In genomic region chr10:119538632-119539358, GRCh38 we compare ENCODE assay signal across 10 cellular contexts. TPM values are rescaled to one million over a fixed set of nuclear protein-coding genes. Genes with fewer than 3 reads are reported as not detected.
DNase-seq lines count a peak whose midpoint lies in the region; ATAC-seq and TF ChIP-seq lines count a peak whose summit lies in the region.
"Had no signal": no experiment of that assay in that cellular context is flagged by ENCODE, and none has a peak within 500 bp of the region (broad histone marks: within the 10 kb centered on the region; RNA-seq: fewer than 3 reads in every experiment).

No MANE protein-coding gene starts in this region.

- H4K20me1 ChIP-seq in BLaER1 treated with 17β-estradiol and CSF1 and Interleukin-3, amounts not matched to agents 10 nM and 100 nM, result peaks cover 39 to 86% (median 62%) of the 10 kb centered on the region in 11 experiments; a peak in 20 of 22 replicates
- peaks cover 60% of the 10 kb centered on the region for H4K20me1 ChIP-seq in IMR-90 (ENCODE audit: insufficient read depth, low read length)

- TF ChIP-seq POLR2A in IMR-90 (IDR thresholded peaks at IDR 0.05; ENCODE audit: low read depth, low read length) (no peak), ovary (IDR thresholded peaks at IDR 0.05) (no peak)

- H3K23ac ChIP-seq in IMR-90 (ENCODE audit: low read depth, low read length), result peak overlapping the region; percentile 53

- TF ChIP-seq CTCF in IMR-90 (conservative IDR thresholded peaks at IDR 0.05; ENCODE audit: low read depth, low read length) (no peak), ovary (IDR thresholded peaks at IDR 0.05) (no peak)

- dilution Hi-C loops in IMR-90 (cut with HindIII; ENCODE audit: low sequenced_read_pairs, unreplicated experiment), result no loop called here

- peaks cover 74% of the 10 kb centered on the region for H3K36me3 Mint-ChIP-seq in activated T-cell treated with anti-CD3 and anti-CD28 coated beads, Interleukin-2, amount 50 U/mL, for 24 hours (ENCODE audit: low read depth)

- TF ChIP-seq RAD21 in IMR-90 (IDR thresholded peaks at IDR 0.05; ENCODE audit: low read length), result no peak

- peak overlapping the region; percentile 43 for H3K4ac ChIP-seq in IMR-90 (ENCODE audit: low read depth, low read length)

- H2AFZ ChIP-seq in IMR-90 (replicated peaks; ENCODE audit: low read length, poor library complexity), result peak overlapping the region; percentile 14

- TF ChIP-seq EP300 in ovary (IDR thresholded peaks at IDR 0.05), result no peak

- no peak for ATAC-seq in IMR-90 (ENCODE audit: low read depth)
- ATAC-seq in left colon, result peak; percentile 22
- no peak for ATAC-seq in right cardiac atrium

- no peak overlapping the region for H2BK5ac ChIP-seq in IMR-90 (ENCODE audit: low read depth, low read length, poor library complexity, severe bottlenecking)

- H3K4me3 Mint-ChIP-seq in activated T-cell treated with anti-CD3 and anti-CD28 coated beads, Interleukin-2, amount 50 U/mL, for 24 hours, result peak overlapping the region; percentile 90

- H3K14ac ChIP-seq in IMR-90 (replicated peaks; ENCODE audit: low read depth, low read length), result no peak overlapping the region; the same call in 1 of the 2 replicates

- peak overlapping the region; percentile 93 for H3K27ac Mint-ChIP-seq in activated T-cell treated with anti-CD3 and anti-CD28 coated beads, Interleukin-2, amount 50 U/mL, for 24 hours

- no peak overlapping the region for H4K5ac ChIP-seq in IMR-90 (ENCODE audit: low read depth, low read length)

- CTCF ChIA-PET in IMR-90 (lab: Yijun Ruan, JAX), result interaction anchor here (1.1 kb wide), 1 partner anchor 9 kb away, joined by 3 read pairs; no protein-coding TSS in a partner anchor

- H3K9ac ChIP-seq in BLaER1 treated with 17β-estradiol and CSF1 and Interleukin-3, amounts not matched to agents 10 nM and 100 nM, result peak overlapping the region in 7 of 11 experiments; percentile 5 to 36 (median 27); a peak in 12 of 22 replicates
- H3K9ac ChIP-seq in IMR-90 (ENCODE audit: low read depth, low read length), result no peak overlapping the region

- peak overlapping the region in 3 of 11 experiments; percentile 10 to 36 (median 20); a peak in 3 of 22 replicates for H3K27ac ChIP-seq in BLaER1 treated with 17β-estradiol and CSF1 and Interleukin-3, amounts not matched to agents 10 nM and 100 nM
- H3K27ac ChIP-seq in IMR-90 (ENCODE audit: insufficient read depth, low read length) (no peak overlapping the region), ovary (no peak overlapping the region), right cardiac atrium (ENCODE audit: low read length) (no peak overlapping the region)

- no peaks in the 10 kb centered on the region for H3K9me3 ChIP-seq in BLaER1 treated with 17β-estradiol and CSF1 and Interleukin-3, amounts not matched to agents 10 nM and 100 nM (replicated peaks in 1 of 11)
- H3K9me3 ChIP-seq in IMR-90 (ENCODE audit: control insufficient read depth, insufficient read depth, low read length) (no peaks in the 10 kb centered on the region), ovary (no peaks in the 10 kb centered on the region), right cardiac atrium (ENCODE audit: control insufficient read depth, low read length) (no peaks in the 10 kb centered on the region)

- H3K4me3 ChIP-seq in BLaER1 treated with 17β-estradiol and CSF1 and Interleukin-3, amounts not matched to agents 10 nM and 100 nM, result peak overlapping the region in 3 of 10 experiments; percentile 15 to 41 (median 29); a peak in 3 of 20 replicates
- H3K4me3 ChIP-seq in IMR-90 (ENCODE audit: insufficient read depth, low read depth, low read length), result no peak overlapping the region
- no peak overlapping the region for H3K4me3 ChIP-seq in ovary
- no peak overlapping the region for H3K4me3 ChIP-seq in right cardiac atrium (ENCODE audit: low read length)

- H2AK9ac ChIP-seq in IMR-90 (replicated peaks; ENCODE audit: low read depth, low read length, poor library complexity), result peak overlapping the region; percentile 83

- peaks cover 73% of the 10 kb centered on the region for H3K4me1 Mint-ChIP-seq in activated T-cell treated with anti-CD3 and anti-CD28 coated beads, Interleukin-2, amount 50 U/mL, for 24 hours (ENCODE audit: low read depth)

- 0% methylated on average over 1 of the region's 9 CpGs; no CpG with 5 or more reads in 1 of the 2 experiments for WGBS in IMR-90 (ENCODE audit: extremely low coverage in 2 of 2, insufficient read length in 1 of 2), 2 experiments
- 69 to 76% (median 73%) methylated on average over 9 of the region's 9 CpGs for WGBS in ovary, 3 donors
- WGBS in right cardiac atrium, result 70% methylated on average over 9 of the region's 9 CpGs

- H2BK20ac ChIP-seq in IMR-90 (ENCODE audit: low read depth, low read length), result peak overlapping the region; percentile 15; the same call in 1 of the 2 replicates

- peaks cover 0 to 19% (median 0%) of the 10 kb centered on the region in 11 experiments; a peak in 4 of 22 replicates for H3K36me3 ChIP-seq in BLaER1 treated with 17β-estradiol and CSF1 and Interleukin-3, amounts not matched to agents 10 nM and 100 nM
- H3K36me3 ChIP-seq in IMR-90 (ENCODE audit: control insufficient read depth, insufficient read depth, low read length) (peaks cover 5% of the 10 kb centered on the region; the same call in 1 of the 2 replicates), ovary (no peaks in the 10 kb centered on the region)

- POLR2A ChIA-PET in IMR-90 (lab: Charles Lee; ENCODE audit: unreplicated experiment), result interaction anchor here (0.6 to 0.7 kb wide), 2 partner anchors 58 to 329 kb away, joined by 3 to 6 read pairs; partner anchors contain the start of gene TIAL1

- H3K27me3 ChIP-seq in BLaER1 treated with 17β-estradiol and CSF1 and Interleukin-3, amounts not matched to agents 10 nM and 100 nM, result peaks cover 0 to 19% (median 16%) of the 10 kb centered on the region in 11 experiments; a peak in 14 of 22 replicates
- H3K27me3 ChIP-seq in IMR-90 (ENCODE audit: control insufficient read depth, insufficient read depth, low read length) (no peaks in the 10 kb centered on the region), ovary (no peaks in the 10 kb centered on the region), right cardiac atrium (ENCODE audit: control insufficient read depth, insufficient read depth) (no peaks in the 10 kb centered on the region)

- no peak overlapping the region for H3K18ac ChIP-seq in IMR-90 (ENCODE audit: low read depth, low read length)

- H3K79me1 ChIP-seq in IMR-90 (ENCODE audit: low read depth in 1 of 2, low read length in 2 of 2), result peaks cover 32 to 74% of the 10 kb centered on the region in 2 experiments

- no peak overlapping the region for H2BK15ac ChIP-seq in IMR-90 (ENCODE audit: low read depth, low read length)

- no TSS peak for BruUV-seq in IMR-90 (replicated peaks; lab: Mats Ljungman, UMichigan)

- H2AK5ac ChIP-seq in IMR-90 (ENCODE audit: low read depth, low read length), result peak overlapping the region; percentile 33; the same call in 1 of the 2 replicates

- in situ Hi-C loops in IMR-90 (cut with MboI; ENCODE audit: low sequenced_read_pairs), result no loop called here

- H3K9me3 Mint-ChIP-seq in activated T-cell treated with anti-CD3 and anti-CD28 coated beads, Interleukin-2, amount 50 U/mL, for 24 hours, result no peaks in the 10 kb centered on the region

- intact Hi-C loops in IMR-90 (cut with micrococcal nuclease), result no loop called here
- intact Hi-C loops in left colon (cut with DNase I, micrococcal nuclease), result no loop called here
- intact Hi-C loops in ovary (cut with DNase I), result no loop called here
- intact Hi-C loops in right cardiac atrium (cut with DNase I), result no loop called here

- H4K91ac ChIP-seq in IMR-90 (ENCODE audit: insufficient read depth, low read depth, low read length), result no peak overlapping the region

- peaks cover 66 to 79% (median 71%) of the 10 kb centered on the region in 10 experiments for H3K4me1 ChIP-seq in BLaER1 treated with 17β-estradiol and CSF1 and Interleukin-3, amounts not matched to agents 10 nM and 100 nM
- H3K4me1 ChIP-seq in IMR-90 (ENCODE audit: control insufficient read depth, insufficient read depth, low read length) (peaks cover 21% of the 10 kb centered on the region), ovary (ENCODE audit: insufficient read depth) (peaks cover 5% of the 10 kb centered on the region), right cardiac atrium (ENCODE audit: control insufficient read depth, insufficient read depth, low read length) (no peaks in the 10 kb centered on the region)

- peaks cover 16% of the 10 kb centered on the region for H3K9me1 ChIP-seq in IMR-90 (ENCODE audit: insufficient read depth, low read length)

- H2BK120ac ChIP-seq in IMR-90 (ENCODE audit: low read depth, low read length), result no peak overlapping the region

- DNase-seq in IMR-90 (no peak), left colon (peak in 1 of 2 donors; percentile 38), ovary (no peak), anterior cingulate cortex (lab: John Stamatoyannopoulos, UW) (no peak), NCI-H2196 (lab: John Stamatoyannopoulos, UW; ENCODE audit: unreplicated experiment) (no peak), right cardiac atrium (no peak)
- peak; percentile 61 for DNase-seq in activated T-cell treated with anti-CD3 and anti-CD28 coated beads, Interleukin-2, amount 50 U/mL, for 24 hours
- DNase-seq: hypothalamus, NCI-H2227 treated with DMSO at 0.1 percent for 48 hours had no signal

- no peak overlapping the region for H3K56ac ChIP-seq in IMR-90 (ENCODE audit: extremely low read depth, insufficient read depth, low read length)

- peak overlapping the region in 1 of 2 experiments; percentile 59; a peak in 2 of 4 replicates for H4K8ac ChIP-seq in IMR-90 (ENCODE audit: low read depth in 2 of 2, low read length in 2 of 2)

- no peaks in the 10 kb centered on the region for H3K27me3 Mint-ChIP-seq in activated T-cell treated with anti-CD3 and anti-CD28 coated beads, Interleukin-2, amount 50 U/mL, for 24 hours

- peak overlapping the region; percentile 90 to 100 (median 99) for H3K4me2 ChIP-seq in BLaER1 treated with 17β-estradiol and CSF1 and Interleukin-3, amounts not matched to agents 10 nM and 100 nM
- peak overlapping the region; percentile 25; the same call in 1 of the 2 replicates for H3K4me2 ChIP-seq in IMR-90 (ENCODE audit: low read depth, low read length)

RNA-seq across cellular contexts. Expression of gene RGS10, which starts 3.7 kb away (rescaled TPM):
- 35.3 and 55.5 TPM in 2 replicates for total RNA-seq in IMR-90 (2012; rRNA removed)
- 77.0 and 89.7 TPM in 2 replicates for polyA plus RNA-seq in IMR-90 (2012; rRNA removed)
- 29.0 and 54.5 TPM in 2 replicates for polyA plus RNA-seq in IMR-90 (2012; cell fraction: cytosol; rRNA removed)
- polyA plus RNA-seq in IMR-90 (2012; cell fraction: nucleus; rRNA removed; ENCODE audit: low replicate concordance), result 9.4 and 39.2 TPM in 2 replicates
- total RNA-seq in left colon, result 10 to 100 TPM in 1 of 2 donors, 1 to 10 TPM in 1; 8.9 to 28.9 TPM
- 10 to 100 TPM in 6 of 7 donors, 1 to 10 TPM in 1; 7.6 to 44.5 (median 15.4) TPM for total RNA-seq in ovary
- polyA plus RNA-seq in ovary, result 10 to 100 TPM; 57.3 to 63.3 TPM
- 1 to 10 TPM; 4.2 to 7.8 (median 6.8) TPM for total RNA-seq in right cardiac atrium
- 6.0 TPM for polyA plus RNA-seq in right cardiac atrium

RNA-seq across cellular contexts. Expression of gene TIAL1, which starts 58.0 kb away (rescaled TPM):
- total RNA-seq in IMR-90 (2012; rRNA removed) (28.0 and 44.2 TPM in 2 replicates), left colon (10 to 100 TPM; 92.8 to 97.0 TPM), ovary (100 to 1,000 TPM in 4 of 7 donors, 10 to 100 TPM in 3; 58.9 to 113 (median 110) TPM), right cardiac atrium (10 to 100 TPM; 81.3 to 92.6 (median 84.9) TPM)
- polyA plus RNA-seq in IMR-90 (2012; rRNA removed) (62.9 and 83.5 TPM in 2 replicates), ovary (10 to 100 TPM; 48.2 to 99.5 TPM), right cardiac atrium (37.7 TPM)
- 14.1 and 19.3 TPM in 2 replicates for polyA plus RNA-seq in IMR-90 (2012; cell fraction: cytosol; rRNA removed)
- polyA plus RNA-seq in IMR-90 (2012; cell fraction: nucleus; rRNA removed; ENCODE audit: low replicate concordance), result 63.6 and 388 TPM in 2 replicates
